ENCODE assay signal across 8 cellular contexts in genomic region chr11:68213135-68213515, GRCh38. TPM values are rescaled to one million over a fixed set of nuclear protein-coding genes. Genes with fewer than 3 reads are reported as not detected.
DNase-seq lines count a peak whose midpoint lies in the region; ATAC-seq lines count a peak whose summit lies in the region.

TSS of gene KMT5B (minus strand) at chr11:68213296. CDS start at chr11:68190076, 23,220 bp downstream.

- peaks cover 40% of the 10 kb centered on the region for H3K4me1 Mint-ChIP-seq in T-helper 17 cell

- H3K9me3 ChIP-seq in T-helper 17 cell (ENCODE audit: control insufficient read depth, low read length, poor library complexity, severe bottlenecking): no peaks in the 10 kb centered on the region

- H3K27me3 Mint-ChIP-seq in T-helper 17 cell: peaks cover 5% of the 10 kb centered on the region

- peak within 1 kb of the TSS; percentile 94 for H3K27ac Mint-ChIP-seq in T-helper 17 cell

- peak within 1 kb of the TSS; percentile 98 for H3K4me3 Mint-ChIP-seq in T-helper 17 cell

- ATAC-seq in GM18861 (IDR thresholded peaks at IDR 0.05; ENCODE audit: unreplicated experiment): peak; percentile 13
- ATAC-seq in HG03175 (IDR thresholded peaks at IDR 0.05; ENCODE audit: unreplicated experiment): peak; percentile 20
- peak; percentile 18 for ATAC-seq in T-helper 17 cell
- no peak for ATAC-seq in HG03571 (IDR thresholded peaks at IDR 0.05; ENCODE audit: unreplicated experiment)
- ATAC-seq in GM18873 (IDR thresholded peaks at IDR 0.05; ENCODE audit: low FRiP score, unreplicated experiment): no peak

- H3K36me3 Mint-ChIP-seq in T-helper 17 cell (ENCODE audit: low read depth): no peaks in the 10 kb centered on the region

- H3K27ac ChIP-seq in caudate nucleus (ENCODE audit: low read depth, low read length): peak within 1 kb of the TSS; percentile 93

- DNase-seq in T-helper 17 cell (peak in 1 of 3 donors; percentile 43), caudate nucleus (lab: John Stamatoyannopoulos, UW) (peak in 21 of 61 donors; percentile 28 to 82 (median 51)), kidney glomerular epithelial cell (lab: John Stamatoyannopoulos, UW) (peak; percentile 15)
- peak; percentile 49 for DNase-seq in stimulated activated CD4-positive, alpha-beta T cell treated with anti-CD3 and anti-CD28 coated beads, Interleukin-1b, Interleukin-23, amount 100 ng/mL, for 48 hours

RNA-seq across cellular contexts. Expression of gene KMT5B, which starts in this region (rescaled TPM):
- total RNA-seq in T-helper 17 cell: 10 to 100 TPM; 30.5 to 33.8 TPM

Comparison
In these comparisons a context has a peak if more than half of its experiments do, and no peak if none do; other contexts are left out.
1. ATAC-seq: peak in GM18861 (single experiment), HG03175 (single experiment) and T-helper 17 cell (single experiment); none in HG03571 (single experiment) and GM18873 (single experiment).